ENCODE assay signal across 15 cellular contexts in genomic region chr1:94772230-94772641, GRCh38. TPM values are rescaled to one million over a fixed set of nuclear protein-coding genes. Genes with fewer than 3 reads are reported as not detected.
A peak's percentile ranks its signal among the peaks of the same experiment; 100 is the strongest.
DNase-seq lines count a peak whose midpoint lies in the region; ATAC-seq and TF ChIP-seq lines count a peak whose summit lies in the region.
"Had no signal": no experiment of that assay in that cellular context is flagged by ENCODE, and none has a peak within 500 bp of the region (broad histone marks: within the 10 kb centered on the region; RNA-seq: fewer than 3 reads in every experiment).

No MANE protein-coding gene starts in this region.

- no peaks in the 10 kb centered on the region for H3K79me1 ChIP-seq in mesendoderm (ENCODE audit: low read length)

- no peak overlapping the region for H3K27ac ChIP-seq in mesendoderm (ENCODE audit: low read depth, low read length)
- H3K27ac ChIP-seq in SJCRH30, result no peak overlapping the region
- no peak overlapping the region for H3K27ac ChIP-seq in A673 (ENCODE audit: low read depth, low read length, poor library complexity, severe bottlenecking)

- no peak overlapping the region for H3K9ac ChIP-seq in mesendoderm (ENCODE audit: low read length)

- no peaks in the 10 kb centered on the region for H3K79me2 ChIP-seq in mesendoderm (ENCODE audit: control insufficient read depth, insufficient read depth, low read length)

- WGBS in mesendoderm (ENCODE audit: extremely low coverage, insufficient coverage, low lambda C conversion rate), result no CpG with 5 or more reads among the region's 5 CpGs

- POLR2A ChIA-PET in A673 (lab: Charles Lee; ENCODE audit: low non-redundant PET), result no interaction called here

- H2AK5ac ChIP-seq in mesendoderm (ENCODE audit: low read length), result no peak overlapping the region

- H2BK5ac ChIP-seq in mesendoderm (ENCODE audit: low read length), result no peak overlapping the region

- peaks cover 12% of the 10 kb centered on the region for H3K4me1 ChIP-seq in mesendoderm (ENCODE audit: control insufficient read depth, low read depth, low read length)
- peaks cover 13% of the 10 kb centered on the region for H3K4me1 ChIP-seq in SJCRH30
- H3K4me1 ChIP-seq in A673 (ENCODE audit: insufficient read depth, low read length, poor library complexity, severe bottlenecking), result no peaks in the 10 kb centered on the region

- H3K4me3 ChIP-seq in mesendoderm (ENCODE audit: low read length) (no peak overlapping the region), SJCRH30 (no peak overlapping the region), A673 (ENCODE audit: low read depth, low read length, poor library complexity, severe bottlenecking) (no peak overlapping the region)
- H3K4me3 ChIP-seq: dorsolateral prefrontal cortex, GM23338, MG63 had no signal

- TF ChIP-seq CTCF in A673 (conservative IDR thresholded peaks at IDR 0.05; ENCODE audit: low read depth, low read length), result no peak

- H4K5ac ChIP-seq in mesendoderm (ENCODE audit: low read length), result no peak overlapping the region

- no peak overlapping the region for H3K4ac ChIP-seq in mesendoderm (ENCODE audit: low read depth, low read length)

- no peak overlapping the region for H4K8ac ChIP-seq in mesendoderm (ENCODE audit: low read depth, low read length)

- H3K9me3 ChIP-seq in SJCRH30 (replicated peaks) (no peaks in the 10 kb centered on the region), A673 (ENCODE audit: low read depth, low read length, poor library complexity, severe bottlenecking) (no peaks in the 10 kb centered on the region)
- H3K9me3 ChIP-seq: MG63 had no signal

- H3K36me3 ChIP-seq in mesendoderm (ENCODE audit: control insufficient read depth, insufficient read depth, low read length) (no peaks in the 10 kb centered on the region), SJCRH30 (no peaks in the 10 kb centered on the region), A673 (ENCODE audit: insufficient read depth, low read length, poor library complexity, severe bottlenecking) (no peaks in the 10 kb centered on the region)
- H3K36me3 ChIP-seq: MG63 had no signal

- H3K23ac ChIP-seq in mesendoderm (ENCODE audit: low read length), result no peak overlapping the region

- peak; percentile 36 for DNase-seq in DMS79 treated with DMSO at 0.1 percent for 48 hours (lab: John Stamatoyannopoulos, UW)
- peak; percentile 48 for DNase-seq in NOMO-1 treated with dmso at 0.1 percent for 144 hours (lab: John Stamatoyannopoulos, UW; ENCODE audit: unreplicated experiment)
- DNase-seq in mesendoderm, result peak; percentile 35
- DNase-seq in NCI-H1048 (lab: John Stamatoyannopoulos, UW), result no peak
- no peak for DNase-seq in GDM1 (lab: John Stamatoyannopoulos, UW)
- DNase-seq in SJCRH30, result no peak
- DNase-seq in A673 (ENCODE audit: low spot score), result no peak
- DNase-seq: activated CD8-positive, alpha-beta memory T cell treated with anti-CD3 and anti-CD28 coated beads for 24 hours; dorsolateral prefrontal cortex; MG63; small intestine; stimulated activated naive B cell treated with anti-CD40 and anti-IgM and Interleukin-4, amounts not matched to agents 10 μg/mL and 1 μg/mL and 100 μg/mL, for 72 hours had no signal

- H3K56ac ChIP-seq in mesendoderm (ENCODE audit: low read length), result no peak overlapping the region

- no peak overlapping the region for H3K18ac ChIP-seq in mesendoderm (ENCODE audit: low read length)

- CTCF ChIA-PET in A673 (lab: Charles Lee), result no interaction called here

- intact Hi-C loops in A673 (cut with micrococcal nuclease; ENCODE audit: unreplicated experiment), result no loop called here

- H3K27me3 ChIP-seq in mesendoderm (ENCODE audit: insufficient read depth, low read length, poor library complexity) (no peaks in the 10 kb centered on the region), SJCRH30 (no peaks in the 10 kb centered on the region), A673 (replicated peaks; ENCODE audit: insufficient read depth, low read depth, low read length, poor library complexity) (no peaks in the 10 kb centered on the region)
- H3K27me3 ChIP-seq: MG63 had no signal

- peak; percentile 68 for ATAC-seq in esophagus mucosa
- ATAC-seq: GM23338, WTC11 had no signal

- H3K4me2 ChIP-seq in mesendoderm (ENCODE audit: low read length), result no peak overlapping the region
- H3K4me2 ChIP-seq: GM23338 had no signal

- no peak overlapping the region for H2BK15ac ChIP-seq in mesendoderm (replicated peaks; ENCODE audit: low read depth)

- H2BK120ac ChIP-seq in mesendoderm (ENCODE audit: low read depth, low read length), result no peak overlapping the region

- no TSS peak for BruUV-seq in A673 (replicated peaks; lab: Mats Ljungman, UMichigan)

RNA-seq across cellular contexts. Expression of gene SLC44A3, which starts 47.9 kb away (rescaled TPM):
- total RNA-seq in esophagus mucosa (10.1 TPM), A673 (2021) (not detected in 2 replicates)
- 1.3 TPM for polyA plus RNA-seq in mesendoderm (2013, experiment 1 of 2)
- 1.5 TPM for polyA plus RNA-seq in mesendoderm (2013, experiment 2 of 2)
- total RNA-seq in SJCRH30 (2014; rRNA removed; shearing (Covaris generic)), result 0.10 TPM in 1 of 2 replicates, not detected in the other

Comparison
In these comparisons a context has a peak if more than half of its experiments do, and no peak if none do; other contexts are left out.
1. DNase-seq: peak in DMS79 treated with DMSO at 0.1 percent for 48 hours (single experiment), NOMO-1 treated with dmso at 0.1 percent for 144 hours (single experiment) and mesendoderm (single experiment); none in NCI-H1048 (single experiment), GDM1 (single experiment), SJCRH30 (0 of 2) and A673 (single experiment).
2. RNA of gene SLC44A3, which starts 47.9 kb away (total RNA-seq): 10.1 TPM in esophagus mucosa (single experiment); 0.10 TPM in SJCRH30 and not detected in A673; every median in the first group is over 10 times any median in the second.